ENCODE assay signal across 8 cellular contexts in genomic region chr7:128477336-128477690, GRCh38. TPM values are rescaled to one million over a fixed set of nuclear protein-coding genes. Genes with fewer than 3 reads are reported as not detected.
DNase-seq lines count a peak whose midpoint lies in the region; ATAC-seq and TF ChIP-seq lines count a peak whose summit lies in the region.
"Not testable (repeated sequence)": the region's sequence is repeated elsewhere in the genome, so short reads cannot be mapped to it uniquely, and the experiment has no call there.

No MANE protein-coding gene starts in this region.

- not testable (repeated sequence) for H4K20me1 ChIP-seq in OCI-LY1 (ENCODE audit: insufficient read depth, low read length)

- intact Hi-C loops in colonic mucosa (cut with DNase I) (loop anchor here (10.0 kb wide), 1 partner anchor 57 kb away; no protein-coding TSS in a partner anchor), heart right ventricle (cut with DNase I) (loop anchor here in 4 of 10 donors (5.0 to 10.0 kb wide), 3 partner anchors 55 to 405 kb away; no protein-coding TSS in a partner anchor)

- not testable (repeated sequence) for H3F3A ChIP-seq in OCI-LY1 (ENCODE audit: insufficient read depth, low read length)

- peaks cover 18% of the 10 kb centered on the region for H3K79me2 ChIP-seq in OCI-LY1 (ENCODE audit: insufficient read depth, low read length)

- H3K9ac ChIP-seq in OCI-LY1 (ENCODE audit: low read length) (peak overlapping the region; percentile 78), colonic mucosa (ENCODE audit: low read depth in 2 of 2, low read length in 2 of 2) (peak overlapping the region; percentile 68 to 91), muscle layer of colon (ENCODE audit: low read length) (peak overlapping the region; percentile 27)

- not testable (repeated sequence) for TF ChIP-seq CTCF in AG09309 (IDR thresholded peaks at IDR 0.05; ENCODE audit: control insufficient read depth, insufficient read depth, low read depth, low read length, missing control alignments); OCI-LY1 (IDR thresholded peaks at IDR 0.05; ENCODE audit: low read length); colonic mucosa (IDR thresholded peaks at IDR 0.05); heart right ventricle (IDR thresholded peaks at IDR 0.05)

- 5 to 8% methylated on average over 4 of the region's 4 CpGs for WGBS in heart right ventricle, 2 donors

- peak overlapping the region; percentile 100 for H3K4me3 Mint-ChIP-seq in activated T-cell treated with anti-CD3 and anti-CD28 coated beads, Interleukin-2, amount 50 U/mL, for 24 hours

- H3K4me1 ChIP-seq in OCI-LY1 (ENCODE audit: insufficient read depth, low read length, severe bottlenecking) (peaks cover 26% of the 10 kb centered on the region), heart right ventricle (peaks cover 0 to 21% (median 16%) of the 10 kb centered on the region in 9 donors)
- H3K4me1 ChIP-seq in colonic mucosa; muscle layer of colon (ENCODE audit: insufficient read depth, low read length): not testable (repeated sequence)

- H3K4me3 ChIP-seq in AG09309 (ENCODE audit: control insufficient read depth, low read depth, low read length) = peak overlapping the region; percentile 77
- peak overlapping the region; percentile 76 for H3K4me3 ChIP-seq in H7 (ENCODE audit: insufficient read depth, low read depth, low read length)
- H3K4me3 ChIP-seq in OCI-LY1 (ENCODE audit: low read depth, low read length, poor library complexity, severe bottlenecking) = peak overlapping the region; percentile 72
- H3K4me3 ChIP-seq in colonic mucosa = peak overlapping the region; percentile 88
- peak overlapping the region; percentile 55 to 90 (median 80) for H3K4me3 ChIP-seq in heart right ventricle
- peak overlapping the region; percentile 66 to 68 for H3K4me3 ChIP-seq in muscle layer of colon (ENCODE audit: low read depth in 1 of 2, low read length in 2 of 2)
- H3K4me3 ChIP-seq in skin epidermis = peak overlapping the region; percentile 54 to 84 (median 75)

- not testable (repeated sequence) for H3K9me2 ChIP-seq in OCI-LY1 (ENCODE audit: low read depth, low read length)

- not testable (repeated sequence) for H3K27me3 ChIP-seq in H7 (ENCODE audit: control insufficient read depth, insufficient read depth, low read length); OCI-LY1 (ENCODE audit: insufficient read depth, low read length); colonic mucosa; heart right ventricle; muscle layer of colon (ENCODE audit: control insufficient read depth in 1 of 2, insufficient read depth in 2 of 2, low read length in 2 of 2)

- not testable (repeated sequence) for H3K9me3 ChIP-seq in OCI-LY1 (ENCODE audit: low read length); colonic mucosa; heart right ventricle; muscle layer of colon (ENCODE audit: low read length)

- H3K4me2 ChIP-seq in OCI-LY1 (ENCODE audit: low read length) = peak overlapping the region; percentile 88

- not testable (repeated sequence) for DNase-seq in AG09309 (ENCODE audit: low read depth); activated T-cell treated with anti-CD3 and anti-CD28 coated beads, Interleukin-2, amount 50 U/mL, for 24 hours; colonic mucosa; heart right ventricle
- peak; percentile 1 for DNase-seq in H7

- H3K9me3 Mint-ChIP-seq in activated T-cell treated with anti-CD3 and anti-CD28 coated beads, Interleukin-2, amount 50 U/mL, for 24 hours = not testable (repeated sequence)

- peaks cover 58% of the 10 kb centered on the region for H3K36me3 Mint-ChIP-seq in activated T-cell treated with anti-CD3 and anti-CD28 coated beads, Interleukin-2, amount 50 U/mL, for 24 hours (ENCODE audit: low read depth)

- not testable (repeated sequence) for ATAC-seq in heart right ventricle

- H3K4me1 Mint-ChIP-seq in activated T-cell treated with anti-CD3 and anti-CD28 coated beads, Interleukin-2, amount 50 U/mL, for 24 hours (ENCODE audit: low read depth) = peaks cover 38% of the 10 kb centered on the region

- not testable (repeated sequence) for H3K27me3 Mint-ChIP-seq in activated T-cell treated with anti-CD3 and anti-CD28 coated beads, Interleukin-2, amount 50 U/mL, for 24 hours

- H3K36me3 ChIP-seq in H7 (replicated peaks; ENCODE audit: control insufficient read depth, insufficient read depth, low read length); colonic mucosa; muscle layer of colon (ENCODE audit: insufficient read depth, low read length): not testable (repeated sequence)
- H3K36me3 ChIP-seq in OCI-LY1 (ENCODE audit: insufficient read depth, low read length) (peaks cover 37% of the 10 kb centered on the region), heart right ventricle (peaks cover 0 to 36% (median 10%) of the 10 kb centered on the region in 9 donors)

- peak overlapping the region; percentile 99 for H3K27ac Mint-ChIP-seq in activated T-cell treated with anti-CD3 and anti-CD28 coated beads, Interleukin-2, amount 50 U/mL, for 24 hours

- H2AFZ ChIP-seq in OCI-LY1 (ENCODE audit: low read length) = not testable (repeated sequence)

- H3K27ac ChIP-seq in OCI-LY1 (ENCODE audit: low read depth, low read length, poor library complexity, severe bottlenecking) (peak overlapping the region; percentile 81), colonic mucosa (peak overlapping the region; percentile 89), heart right ventricle (peak overlapping the region in 8 of 10 donors; percentile 66 to 90 (median 84)), muscle layer of colon (ENCODE audit: low read depth, low read length) (peak overlapping the region; percentile 61), skin epidermis (peak overlapping the region in 19 of 21 experiments; percentile 71 to 94 (median 88))

RNA-seq across cellular contexts. Expression of gene METTL2B, which starts 0.8 kb away (rescaled TPM):
- 39.5 TPM in 2 replicates for total RNA-seq in H7 (2014; rRNA removed; shearing (Covaris generic))
- total RNA-seq in colonic mucosa (10 to 100 TPM; 24.6 to 36.8 TPM), heart right ventricle (10 to 100 TPM; 17.1 to 24.2 (median 19.4) TPM)
- 10 to 100 TPM; 10.0 to 10.5 TPM for polyA plus RNA-seq in heart right ventricle

RNA-seq across cellular contexts. Expression of gene HILPDA, which starts 21.6 kb away (rescaled TPM):
- total RNA-seq in H7 (2014; rRNA removed; shearing (Covaris generic)) = 26.0 and 31.3 TPM in 2 replicates
- total RNA-seq in colonic mucosa (10 to 100 TPM; 12.1 to 31.4 TPM), heart right ventricle (10 to 100 TPM in 3 of 10 donors, 1 to 10 TPM in 7; 4.5 to 65.0 (median 6.7) TPM)
- polyA plus RNA-seq in heart right ventricle = 1 to 10 TPM; 5.6 to 8.3 TPM

Comparison
In these comparisons a context has a peak if more than half of its experiments do, and no peak if none do; other contexts are left out.
1. H3K9ac ChIP-seq: peak in every context shown above with its lines; median percentile 80 in colonic mucosa; 78 in OCI-LY1; 27 in muscle layer of colon.